Comparison of ENCODE assay signal across 8 cellular contexts in genomic region chr3:120595788-120596115, GRCh38. TPM values are rescaled to one million over a fixed set of nuclear protein-coding genes. Genes with fewer than 3 reads are reported as not detected.
DNase-seq lines count a peak whose midpoint lies in the region; ATAC-seq and TF ChIP-seq lines count a peak whose summit lies in the region.

No MANE protein-coding gene starts in this region.

- peak overlapping the region; percentile 77 for H3K4me3 ChIP-seq in CD8-positive, alpha-beta T cell (ENCODE audit: low read depth, low read length)
- H3K4me3 ChIP-seq in PC-3 (ENCODE audit: low read length) = peak overlapping the region; percentile 93
- peak overlapping the region; percentile 83 for H3K4me3 ChIP-seq in epithelial cell of esophagus (ENCODE audit: low read length)

- no peak for DNase-seq in CD8-positive, alpha-beta T cell
- DNase-seq in PC-3 (no peak), epithelial cell of esophagus (ENCODE audit: low read depth) (no peak), osteocyte (ENCODE audit: extremely low spot score, unreplicated experiment) (no peak), SKM-1 (lab: John Stamatoyannopoulos, UW; ENCODE audit: unreplicated experiment) (no peak), 8988T (no peak), head of caudate nucleus (no peak)

- H3K4me1 Mint-ChIP-seq in CD8-positive, alpha-beta T cell (ENCODE audit: low read depth) = peaks cover 8% of the 10 kb centered on the region
- peaks cover 4% of the 10 kb centered on the region for H3K4me1 Mint-ChIP-seq in osteocyte (ENCODE audit: unreplicated experiment)

- 0 out of 2 replicates have a peak, but pooled peaks cover 4% of the 10 kb centered on the region for H4K20me1 ChIP-seq in PC-3 (ENCODE audit: low read length)

- intact Hi-C loops in CD8-positive, alpha-beta T cell (cut with DNase I, micrococcal nuclease) = loop anchor here (1.0 to 10.0 kb wide), 17 partner anchors 33 to 1789 kb away; partner anchors contain the start of genes GSK3B (in 2 of the 2), GTF2E1 (in 2 of the 2), LRRC58 (in 2 of the 2) and RABL3 (in 2 of the 2)
- intact Hi-C loops in PC-3 (cut with micrococcal nuclease) = loop anchor here (1.0 to 2.0 kb wide), 3 partner anchors 35 to 178 kb away; partner anchors contain the start of genes GTF2E1 and RABL3
- intact Hi-C loops in head of caudate nucleus (cut with DNase I) = no loop called here

- peak overlapping the region; percentile 92 for H2AFZ ChIP-seq in PC-3 (ENCODE audit: low read length)

- peak overlapping the region; percentile 97 for H3K27ac Mint-ChIP-seq in CD8-positive, alpha-beta T cell
- peak overlapping the region; percentile 95 for H3K27ac Mint-ChIP-seq in osteocyte (ENCODE audit: unreplicated experiment)

- peaks cover 4% of the 10 kb centered on the region for H3K36me3 ChIP-seq in CD8-positive, alpha-beta T cell (ENCODE audit: insufficient read depth, low read length)
- H3K36me3 ChIP-seq in PC-3 (ENCODE audit: low read depth, low read length) = peaks cover 27% of the 10 kb centered on the region

- peak overlapping the region; percentile 94 for H3K4me3 Mint-ChIP-seq in CD8-positive, alpha-beta T cell
- peak overlapping the region; percentile 87 for H3K4me3 Mint-ChIP-seq in osteocyte (ENCODE audit: unreplicated experiment)

- peaks cover 13% of the 10 kb centered on the region for H3K36me3 Mint-ChIP-seq in CD8-positive, alpha-beta T cell
- H3K36me3 Mint-ChIP-seq in osteocyte (ENCODE audit: unreplicated experiment) = peaks cover 8% of the 10 kb centered on the region

- no peak for ATAC-seq in CD8-positive, alpha-beta T cell
- no peak for ATAC-seq in PC-3
- ATAC-seq in GM19452 (IDR thresholded peaks at IDR 0.05; ENCODE audit: unreplicated experiment) = no peak

- peak overlapping the region; percentile 91 for H3K27ac ChIP-seq in CD8-positive, alpha-beta T cell (ENCODE audit: low read depth, low read length)
- H3K27ac ChIP-seq in PC-3 (ENCODE audit: low read length) = no peak overlapping the region

- H3K9me3 Mint-ChIP-seq in CD8-positive, alpha-beta T cell = no peaks in the 10 kb centered on the region
- no peaks in the 10 kb centered on the region for H3K9me3 Mint-ChIP-seq in osteocyte (ENCODE audit: unreplicated experiment)

- TF ChIP-seq CTCF in CD8-positive, alpha-beta T cell (IDR thresholded peaks at IDR 0.05) = no peak
- no peak for TF ChIP-seq CTCF in PC-3 (conservative IDR thresholded peaks at IDR 0.05; ENCODE audit: low read depth, low read length)
- no peak for TF ChIP-seq CTCF in epithelial cell of esophagus (IDR thresholded peaks at IDR 0.05; ENCODE audit: insufficient read depth, low read depth, low read length, missing control alignments)
- no peak for TF ChIP-seq CTCF in osteocyte (IDR thresholded peaks at IDR 0.05)

- H3K79me2 ChIP-seq in PC-3 (ENCODE audit: low read length) = peaks cover 40% of the 10 kb centered on the region

- H3K4me2 ChIP-seq in PC-3 (ENCODE audit: low read length) = peak overlapping the region; percentile 83

- H3K9me2 ChIP-seq in PC-3 (replicated peaks; ENCODE audit: low read length) = no peaks in the 10 kb centered on the region

- H3F3A ChIP-seq in PC-3 (ENCODE audit: low read length, unreplicated experiment) = no peaks in the 10 kb centered on the region

- H3K27me3 Mint-ChIP-seq in CD8-positive, alpha-beta T cell (ENCODE audit: low read depth) = no peaks in the 10 kb centered on the region
- H3K27me3 Mint-ChIP-seq in osteocyte (ENCODE audit: unreplicated experiment) = peaks cover 20% of the 10 kb centered on the region

- CTCF ChIA-PET in CD8-positive, alpha-beta T cell (lab: Charles Lee) = interaction anchor here (0.6 to 3.2 kb wide), 9 partner anchors 9 to 198 kb away, joined by 3 to 29 read pairs (median 3); partner anchors contain the start of genes GTF2E1 and RABL3
- CTCF ChIA-PET in PC-3 (lab: Charles Lee) = interaction anchor here (0.8 to 1.5 kb wide), 4 partner anchors 28 to 200 kb away, joined by 4 to 14 read pairs (median 6); no protein-coding TSS in a partner anchor

- no peaks in the 10 kb centered on the region for H3K27me3 ChIP-seq in CD8-positive, alpha-beta T cell (ENCODE audit: insufficient read depth, low read length)
- H3K27me3 ChIP-seq in PC-3 (ENCODE audit: low read length) = no peaks in the 10 kb centered on the region

- H3K4me1 ChIP-seq in CD8-positive, alpha-beta T cell (ENCODE audit: insufficient read depth, low read length) = peaks cover 34% of the 10 kb centered on the region
- H3K4me1 ChIP-seq in PC-3 (ENCODE audit: insufficient read depth, low read length) = peaks cover 19% of the 10 kb centered on the region

- peak overlapping the region; percentile 98 for H3K9ac ChIP-seq in PC-3 (ENCODE audit: low read length)

- H3K9me3 ChIP-seq in CD8-positive, alpha-beta T cell (ENCODE audit: low read length) = no peaks in the 10 kb centered on the region
- no peaks in the 10 kb centered on the region for H3K9me3 ChIP-seq in PC-3 (ENCODE audit: low read length)

- BruUV-seq in PC-3 (replicated peaks; lab: Mats Ljungman, UMichigan) = TSS peak; percentile 76

- POLR2A ChIA-PET in CD8-positive, alpha-beta T cell (lab: Charles Lee) = interaction anchor here (1.0 to 2.8 kb wide), 8 partner anchors 9 to 199 kb away, joined by 3 to 18 read pairs (median 5); partner anchors contain the start of genes GTF2E1 and RABL3
- POLR2A ChIA-PET in PC-3 (lab: Charles Lee; ENCODE audit: unreplicated experiment) = interaction anchor here (0.6 to 1.0 kb wide), 8 partner anchors 16 to 868 kb away, joined by 3 to 6 read pairs (median 4); no protein-coding TSS in a partner anchor

RNA-seq across cellular contexts. Expression of gene NDUFB4, which starts 0.4 kb away (rescaled TPM):
- 10 to 100 TPM; 63.2 to 71.5 TPM for total RNA-seq in CD8-positive, alpha-beta T cell
- total RNA-seq in PC-3 (2014; rRNA removed) (239 and 283 TPM in 2 replicates), osteocyte (109 and 116 TPM in 2 replicates)
